ENCODE assay signal across 8 cellular contexts in genomic region chr20:45416917-45417316, GRCh38. TPM values are rescaled to one million over a fixed set of nuclear protein-coding genes. Genes with fewer than 3 reads are reported as not detected.
A peak's percentile ranks its signal among the peaks of the same experiment; 100 is the strongest.
DNase-seq lines count a peak whose midpoint lies in the region; ATAC-seq and TF ChIP-seq lines count a peak whose summit lies in the region.

No MANE protein-coding gene starts in this region.

- H3K4me2 ChIP-seq in OCI-LY1 (ENCODE audit: low read length) = peak overlapping the region; percentile 99

- TSS peak; percentile 49 for BruUV-seq in Calu3 (replicated peaks; lab: Mats Ljungman, UMichigan)

- H3K4me1 Mint-ChIP-seq in Calu3 (ENCODE audit: low read depth, unreplicated experiment) = peaks cover 23% of the 10 kb centered on the region
- H3K4me1 Mint-ChIP-seq in osteocyte (ENCODE audit: unreplicated experiment) = peaks cover 24% of the 10 kb centered on the region

- no peak overlapping the region for H3K27ac ChIP-seq in OCI-LY1 (ENCODE audit: low read depth, low read length, poor library complexity, severe bottlenecking)

- DNase-seq in Calu3 (no peak), osteocyte (ENCODE audit: extremely low spot score, unreplicated experiment) (no peak), SK-N-DZ (ENCODE audit: low spot score) (no peak), DMS 273 (lab: John Stamatoyannopoulos, UW; ENCODE audit: unreplicated experiment) (no peak)
- no peak for DNase-seq in activated CD8-positive, alpha-beta memory T cell treated with anti-CD3 and anti-CD28 coated beads for 24 hours

- no peaks in the 10 kb centered on the region for H3K9me3 Mint-ChIP-seq in Calu3 (ENCODE audit: low read depth, unreplicated experiment)
- H3K9me3 Mint-ChIP-seq in osteocyte (ENCODE audit: unreplicated experiment) = no peaks in the 10 kb centered on the region

- intact Hi-C loops in Calu3 (cut with micrococcal nuclease; ENCODE audit: unreplicated experiment) = loop anchor here (2.0 kb wide), 1 partner anchor 54 kb away; the partner anchor contains the start of gene SYS1

- no peak overlapping the region for H2AFZ ChIP-seq in OCI-LY1 (ENCODE audit: low read length)

- H3K9me2 ChIP-seq in OCI-LY1 (ENCODE audit: low read depth, low read length) = no peaks in the 10 kb centered on the region

- peak overlapping the region; percentile 92 for H3K4me3 Mint-ChIP-seq in Calu3 (ENCODE audit: low read depth, unreplicated experiment)
- peak overlapping the region; percentile 92 for H3K4me3 Mint-ChIP-seq in osteocyte (ENCODE audit: unreplicated experiment)

- H3F3A ChIP-seq in OCI-LY1 (ENCODE audit: insufficient read depth, low read length) = no peaks in the 10 kb centered on the region

- peak overlapping the region; percentile 87 for H3K4me3 ChIP-seq in OCI-LY1 (ENCODE audit: low read depth, low read length, poor library complexity, severe bottlenecking)
- H3K4me3 ChIP-seq in endocrine pancreas (ENCODE audit: control insufficient read depth, insufficient read depth, low read length) = peak overlapping the region; percentile 62

- no peaks in the 10 kb centered on the region for H3K27me3 Mint-ChIP-seq in Calu3 (ENCODE audit: unreplicated experiment)
- peaks cover 2% of the 10 kb centered on the region for H3K27me3 Mint-ChIP-seq in osteocyte (ENCODE audit: unreplicated experiment)

- no peaks in the 10 kb centered on the region for H3K9me3 ChIP-seq in OCI-LY1 (ENCODE audit: low read length)
- no peaks in the 10 kb centered on the region for H3K9me3 ChIP-seq in endocrine pancreas (ENCODE audit: control insufficient read depth, low read length)

- no peak for TF ChIP-seq CTCF in Calu3 (IDR thresholded peaks at IDR 0.05; ENCODE audit: unreplicated experiment)
- TF ChIP-seq CTCF in OCI-LY1 (IDR thresholded peaks at IDR 0.05; ENCODE audit: low read length) = no peak
- TF ChIP-seq CTCF in osteocyte (IDR thresholded peaks at IDR 0.05) = no peak

- H3K27ac Mint-ChIP-seq in Calu3 (ENCODE audit: unreplicated experiment) (peak overlapping the region; percentile 80), osteocyte (ENCODE audit: unreplicated experiment) (no peak overlapping the region)

- CTCF ChIA-PET in Calu3 (lab: Charles Lee) = interaction anchor here (1.2 to 2.1 kb wide), 2 partner anchors 20 kb away, joined by 5 to 10 read pairs; no protein-coding TSS in a partner anchor

- H3K79me2 ChIP-seq in OCI-LY1 (ENCODE audit: insufficient read depth, low read length) = peaks cover 14% of the 10 kb centered on the region

- H3K36me3 ChIP-seq in OCI-LY1 (ENCODE audit: insufficient read depth, low read length) (peaks cover 28% of the 10 kb centered on the region), endocrine pancreas (ENCODE audit: control insufficient read depth, insufficient read depth, low read length) (no peaks in the 10 kb centered on the region)

- peak overlapping the region; percentile 87 for H3K9ac ChIP-seq in OCI-LY1 (ENCODE audit: low read length)
- H3K9ac ChIP-seq in endocrine pancreas (ENCODE audit: control insufficient read depth, insufficient read depth, low read length) = no peak overlapping the region

- H3K36me3 Mint-ChIP-seq in Calu3 (ENCODE audit: insufficient read depth, unreplicated experiment) (peaks cover 29% of the 10 kb centered on the region), osteocyte (ENCODE audit: unreplicated experiment) (peaks cover 16% of the 10 kb centered on the region)

- H3K4me1 ChIP-seq in OCI-LY1 (ENCODE audit: insufficient read depth, low read length, severe bottlenecking) (peaks cover 50% of the 10 kb centered on the region), endocrine pancreas (ENCODE audit: control insufficient read depth, insufficient read depth, low read length) (peaks cover 14% of the 10 kb centered on the region)

- H3K27me3 ChIP-seq in OCI-LY1 (ENCODE audit: insufficient read depth, low read length) (no peaks in the 10 kb centered on the region), endocrine pancreas (ENCODE audit: control insufficient read depth, insufficient read depth, low read length) (no peaks in the 10 kb centered on the region)

- H4K20me1 ChIP-seq in OCI-LY1 (ENCODE audit: insufficient read depth, low read length) = no peaks in the 10 kb centered on the region

- ATAC-seq in GM21723 (IDR thresholded peaks at IDR 0.05; ENCODE audit: unreplicated experiment) = no peak

RNA-seq across cellular contexts. Expression of gene PIGT, which starts 1.0 kb away (rescaled TPM):
- 192 and 193 TPM in 2 replicates for total RNA-seq in Calu3 (2022)
- 137 and 140 TPM in 2 replicates for total RNA-seq in osteocyte
- polyA plus RNA-seq in SK-N-DZ (2014; cell fraction: cytosol; rRNA removed) = 62.6 and 67.7 TPM in 2 replicates
- 52.2 and 83.2 TPM in 2 replicates for polyA plus RNA-seq in SK-N-DZ (2014; cell fraction: nucleus; rRNA removed)

RNA-seq across cellular contexts. Expression of gene DBNDD2, which starts 8.8 kb away (rescaled TPM):
- total RNA-seq in Calu3 (2022) = 105 and 113 TPM in 2 replicates
- total RNA-seq in osteocyte = 37.4 and 37.7 TPM in 2 replicates
- 39.2 and 41.8 TPM in 2 replicates for polyA plus RNA-seq in SK-N-DZ (2014; cell fraction: cytosol; rRNA removed)
- polyA plus RNA-seq in SK-N-DZ (2014; cell fraction: nucleus; rRNA removed) = 41.2 and 51.5 TPM in 2 replicates

RNA-seq across cellular contexts. Expression of gene TP53TG5, which starts 38.8 kb away (rescaled TPM):
- 0.52 and 0.88 TPM in 2 replicates for total RNA-seq in Calu3 (2022)
- total RNA-seq in osteocyte = not detected in 2 replicates
- not detected in 2 replicates for polyA plus RNA-seq in SK-N-DZ (2014; cell fraction: cytosol; rRNA removed)
- polyA plus RNA-seq in SK-N-DZ (2014; cell fraction: nucleus; rRNA removed) = not detected in 2 replicates

RNA-seq across cellular contexts. Expression of gene WFDC2, which starts 52.6 kb away (rescaled TPM):
- total RNA-seq in Calu3 (2022) = 295 TPM in 2 replicates
- not detected in 2 replicates for total RNA-seq in osteocyte
- polyA plus RNA-seq in SK-N-DZ (2014; cell fraction: cytosol; rRNA removed) = not detected in 2 replicates
- polyA plus RNA-seq in SK-N-DZ (2014; cell fraction: nucleus; rRNA removed) = not detected in 2 replicates

RNA-seq across cellular contexts. Expression of gene SYS1, which starts 54.0 kb away (rescaled TPM):
- total RNA-seq in Calu3 (2022) = 42.1 and 45.5 TPM in 2 replicates
- 23.7 and 23.8 TPM in 2 replicates for total RNA-seq in osteocyte
- 16.3 and 41.5 TPM in 2 replicates for polyA plus RNA-seq in SK-N-DZ (2014; cell fraction: cytosol; rRNA removed)
- 7.9 and 12.1 TPM in 2 replicates for polyA plus RNA-seq in SK-N-DZ (2014; cell fraction: nucleus; rRNA removed)
